16 cellular contexts compared by ENCODE assay signal in the genomic region with DNA sequence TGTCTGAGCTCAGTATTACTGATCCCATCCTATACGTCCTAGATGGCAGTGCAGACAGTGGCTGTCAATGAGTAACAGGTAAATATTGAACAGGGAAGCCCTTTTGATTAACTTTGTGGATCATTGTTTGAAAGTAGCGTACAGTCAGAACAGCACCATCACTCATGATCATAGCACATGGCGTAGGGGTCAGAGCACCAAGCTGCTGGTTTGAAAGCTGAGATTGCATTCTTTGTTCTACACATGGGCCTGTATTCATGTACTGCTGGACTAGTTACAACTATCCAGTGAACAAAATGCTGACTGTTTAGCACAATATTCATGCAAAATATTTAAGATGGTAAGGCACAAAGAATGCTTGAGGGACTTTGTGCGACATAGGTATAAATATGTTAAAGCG.
DNase-seq lines count a peak whose midpoint lies in the region; ATAC-seq and TF ChIP-seq lines count a peak whose summit lies in the region.
"Had no signal": no experiment of that assay in that cellular context is flagged by ENCODE, and none has a peak within 500 bp of the region (broad histone marks: within the 10 kb centered on the region; RNA-seq: fewer than 3 reads in every experiment).

No MANE protein-coding gene starts in this region.

- TF ChIP-seq CTCF in nephron (IDR thresholded peaks at IDR 0.05; ENCODE audit: unreplicated experiment in 3 of 3), result no peak
- TF ChIP-seq CTCF in progenitor cell of endocrine pancreas (IDR thresholded peaks at IDR 0.05; ENCODE audit: unreplicated experiment), result no peak

- H3K36me3 Mint-ChIP-seq in nephron (ENCODE audit: low read depth) (no peaks in the 10 kb centered on the region), progenitor cell of endocrine pancreas (ENCODE audit: insufficient read depth) (no peaks in the 10 kb centered on the region)
- H3K36me3 Mint-ChIP-seq: CD14-positive monocyte; CD4-positive, alpha-beta memory T cell had no signal

- H3K27ac Mint-ChIP-seq in nephron, result peak overlapping the region in 2 of 3 experiments; percentile 82 to 87
- peak overlapping the region; percentile 51 for H3K27ac Mint-ChIP-seq in progenitor cell of endocrine pancreas
- H3K27ac Mint-ChIP-seq: CD14-positive monocyte; CD4-positive, alpha-beta memory T cell had no signal

- intact Hi-C loops in left colon (cut with DNase I, micrococcal nuclease), result no loop called here

- H3K27me3 Mint-ChIP-seq in nephron (ENCODE audit: low read depth) (no peaks in the 10 kb centered on the region), progenitor cell of endocrine pancreas (no peaks in the 10 kb centered on the region)
- H3K27me3 Mint-ChIP-seq: CD4-positive, alpha-beta memory T cell had no signal

- H3K4me1 Mint-ChIP-seq in nephron (no peaks in the 10 kb centered on the region), progenitor cell of endocrine pancreas (ENCODE audit: low read depth) (peaks cover 19% of the 10 kb centered on the region)
- H3K4me1 Mint-ChIP-seq: CD14-positive monocyte; CD4-positive, alpha-beta memory T cell had no signal

- H3K4me3 Mint-ChIP-seq in nephron (no peak overlapping the region), progenitor cell of endocrine pancreas (ENCODE audit: low read depth) (no peak overlapping the region)
- H3K4me3 Mint-ChIP-seq: CD14-positive monocyte; CD4-positive, alpha-beta memory T cell had no signal

- ATAC-seq in HG02623 (IDR thresholded peaks at IDR 0.05; ENCODE audit: unreplicated experiment), result no peak
- no peak for ATAC-seq in left colon
- ATAC-seq: A549 had no signal

- no peaks in the 10 kb centered on the region for H3K9me3 Mint-ChIP-seq in nephron
- H3K9me3 Mint-ChIP-seq in progenitor cell of endocrine pancreas (ENCODE audit: low read depth), result no peaks in the 10 kb centered on the region

- DNase-seq in globus pallidus (ENCODE audit: low spot score) (peak; percentile 59), progenitor cell of endocrine pancreas (ENCODE audit: low spot score, unreplicated experiment) (no peak), left colon (no peak), SIG-M5 (lab: John Stamatoyannopoulos, UW) (no peak), cerebellar nuclear complex (lab: John Stamatoyannopoulos, UW) (no peak)
- DNase-seq: AML-193; CD4-positive, alpha-beta memory T cell; DMS153; DMS79; GDM1; GM23248; HCEC 1CT had no signal
